Comparison of ENCODE assay signal across 1 cellular context in genomic region chr22:26658671-26659478, GRCh38.
A peak's percentile ranks its signal among the peaks of the same experiment; 100 is the strongest.
TF ChIP-seq lines count a peak whose summit lies in the region.

No MANE protein-coding gene starts in this region.

TF ChIP-seq in H1, 55 proteins besides CTCF, POLR2A, EP300 and RAD21:
- no peak for TF ChIP-seq EGR1 (IDR thresholded peaks at IDR 0.05; ENCODE audit: borderline replicate concordance, low read depth, low read length)
- no peak for TF ChIP-seq RNF2 (IDR thresholded peaks at IDR 0.05; ENCODE audit: borderline replicate concordance, low read depth, low read length, missing control alignments, poor library complexity, severe bottlenecking)
- peak; percentile 82 to 97; a peak in 2 of 4 replicates for TF ChIP-seq SIN3A (conservative IDR thresholded peaks at IDR 0.05 in 1 of 2, IDR thresholded peaks at IDR 0.05 in 1 of 2; ENCODE audit: low read depth in 1 of 2, low read length in 2 of 2)
- TF ChIP-seq NRF1 (IDR thresholded peaks at IDR 0.05; ENCODE audit: low read depth, low read length), result no peak
- TF ChIP-seq CTBP2 (IDR thresholded peaks at IDR 0.05; ENCODE audit: borderline replicate concordance, insufficient read depth, insufficient read length, low read length), result no peak
- no peak for TF ChIP-seq SP2 (IDR thresholded peaks at IDR 0.05; ENCODE audit: low read length)
- TF ChIP-seq POLR2AphosphoS5 (IDR thresholded peaks at IDR 0.05; ENCODE audit: low read depth, low read length), result no peak
- no peak for TF ChIP-seq NANOG (IDR thresholded peaks at IDR 0.05; ENCODE audit: insufficient read depth, low read depth, low read length, poor library complexity, severe bottlenecking)
- no peak for TF ChIP-seq SIX5 (IDR thresholded peaks at IDR 0.05; ENCODE audit: low read depth, low read length)
- no peak for TF ChIP-seq GABPA (IDR thresholded peaks at IDR 0.05; ENCODE audit: borderline replicate concordance, insufficient read depth, low read length)
- TF ChIP-seq EZH2 (IDR thresholded peaks at IDR 0.05; ENCODE audit: low read depth, low read length, severe bottlenecking), result no peak
- TF ChIP-seq MAX (IDR thresholded peaks at IDR 0.05), result peak; percentile 96
- TF ChIP-seq TEAD4 (IDR thresholded peaks at IDR 0.05; ENCODE audit: low read depth, low read length), result no peak
- TF ChIP-seq SP1 (IDR thresholded peaks at IDR 0.05; ENCODE audit: low read depth, low read length), result no peak
- TF ChIP-seq JUND (IDR thresholded peaks at IDR 0.05; ENCODE audit: low read length), result peak; percentile 92
- peak; percentile 42 for TF ChIP-seq TAF1 (IDR thresholded peaks at IDR 0.05; ENCODE audit: low read depth, low read length)
- no peak for TF ChIP-seq KDM5A (IDR thresholded peaks at IDR 0.05; ENCODE audit: low read length)
- TF ChIP-seq HDAC6 (IDR thresholded peaks at IDR 0.05; ENCODE audit: low read depth, low read length), result no peak
- peak; percentile 62; the same call in 1 of the 2 replicates for TF ChIP-seq TCF12 (IDR thresholded peaks at IDR 0.05; ENCODE audit: low read depth, low read length)
- TF ChIP-seq ASH2L (IDR thresholded peaks at IDR 0.05; ENCODE audit: low read length), result peak; percentile 77
- TF ChIP-seq RFX5 (IDR thresholded peaks at IDR 0.05; ENCODE audit: borderline replicate concordance, low read depth, low read length), result no peak
- no peak for TF ChIP-seq KDM4A (IDR thresholded peaks at IDR 0.05; ENCODE audit: low read depth, low read length, severe bottlenecking)
- TF ChIP-seq CBX8 (IDR thresholded peaks at IDR 0.05; ENCODE audit: borderline replicate concordance, low read depth, low read length), result no peak
- TF ChIP-seq CHD7 (IDR thresholded peaks at IDR 0.05; ENCODE audit: insufficient replicate concordance, low read length), result no peak
- no peak for TF ChIP-seq POU5F1 (IDR thresholded peaks at IDR 0.05; ENCODE audit: low read depth, low read length)
- TF ChIP-seq CEBPB (IDR thresholded peaks at IDR 0.05; ENCODE audit: low read depth, low read length), result no peak
- no peak for TF ChIP-seq CBX5 (IDR thresholded peaks at IDR 0.05; ENCODE audit: low read depth, low read length)
- peak; percentile 60 for TF ChIP-seq ATF3 (IDR thresholded peaks at IDR 0.05; ENCODE audit: insufficient read depth, low read depth, low read length)
- TF ChIP-seq ATF2 (IDR thresholded peaks at IDR 0.05; ENCODE audit: low read length), result no peak
- TF ChIP-seq RXRA (IDR thresholded peaks at IDR 0.05; ENCODE audit: insufficient read depth, low read depth, low read length), result no peak
- no peak for TF ChIP-seq RBBP5 (IDR thresholded peaks at IDR 0.05; ENCODE audit: borderline replicate concordance, low read depth, low read length)
- TF ChIP-seq CREB1 (IDR thresholded peaks at IDR 0.05), result peak; percentile 20; the same call in 1 of the 2 replicates
- no peak for TF ChIP-seq PHF8 (conservative IDR thresholded peaks at IDR 0.05; ENCODE audit: low read depth, low read length)
- TF ChIP-seq YY1 (IDR thresholded peaks at IDR 0.05; ENCODE audit: low read depth, low read length), result no peak
- peak; percentile 99 for TF ChIP-seq BACH1 (IDR thresholded peaks at IDR 0.05; ENCODE audit: low read length)
- TF ChIP-seq CHD1 (IDR thresholded peaks at IDR 0.05; ENCODE audit: low read depth, low read length), result no peak
- TF ChIP-seq CHD2 (IDR thresholded peaks at IDR 0.05; ENCODE audit: low read length), result no peak
- TF ChIP-seq JUN (IDR thresholded peaks at IDR 0.05; ENCODE audit: low read depth, low read length), result peak; percentile 73
- no peak for TF ChIP-seq TAF7 (optimal IDR thresholded peaks at IDR 0.05; ENCODE audit: borderline replicate concordance, low read depth, low read length)
- TF ChIP-seq SUZ12 (IDR thresholded peaks at IDR 0.05; ENCODE audit: low read length), result no peak
- no peak for TF ChIP-seq FOSL1 (IDR thresholded peaks at IDR 0.05; ENCODE audit: insufficient read depth, low read depth, low read length)
- peak; percentile 74 for TF ChIP-seq USF2 (IDR thresholded peaks at IDR 0.05; ENCODE audit: low read length)
- TF ChIP-seq KDM1A (IDR thresholded peaks at IDR 0.05; ENCODE audit: borderline replicate concordance, low read length), result no peak
- TF ChIP-seq SAP30 (IDR thresholded peaks at IDR 0.05; ENCODE audit: insufficient read depth, insufficient replicate concordance, low read length), result peak; percentile 33
- peak; percentile 9; the same call in 1 of the 2 replicates for TF ChIP-seq E2F6 (IDR thresholded peaks at IDR 0.05)
- no peak for TF ChIP-seq GTF2F1 (IDR thresholded peaks at IDR 0.05; ENCODE audit: borderline replicate concordance, low read depth, low read length)
- TF ChIP-seq BRCA1 (IDR thresholded peaks at IDR 0.05; ENCODE audit: low read depth, low read length), result no peak
- no peak for TF ChIP-seq SIRT6 (IDR thresholded peaks at IDR 0.05; ENCODE audit: low read length)
- TF ChIP-seq BCL11A (IDR thresholded peaks at IDR 0.05; ENCODE audit: low read depth in 2 of 2, low read length in 2 of 2), result no peak
- no peak for TF ChIP-seq ZNF274 (IDR thresholded peaks at IDR 0.05; ENCODE audit: borderline replicate concordance, extremely low read depth, low read length)
- peak; percentile 97 for TF ChIP-seq MAFK (IDR thresholded peaks at IDR 0.05; ENCODE audit: low read depth, low read length)
- TF ChIP-seq TBP (IDR thresholded peaks at IDR 0.05; ENCODE audit: low read depth, low read length), result peak; percentile 33; the same call in 1 of the 2 replicates
- no peak for TF ChIP-seq SRF (IDR thresholded peaks at IDR 0.05; ENCODE audit: low read depth, low read length)
- TF ChIP-seq HDAC2 (IDR thresholded peaks at IDR 0.05; ENCODE audit: borderline replicate concordance in 1 of 2, low read depth in 2 of 2, low read length in 2 of 2), result peak in 1 of 2 experiments; percentile 80; a peak in 1 of 4 replicates
- peak; percentile 39; the same call in 1 of the 2 replicates for TF ChIP-seq SP4 (IDR thresholded peaks at IDR 0.05; ENCODE audit: low read length)
